In genomic region chr11:10495464-10495786, GRCh38 we compare ENCODE assay signal across 23 cellular contexts.
"Had no signal": no experiment of that assay in that cellular context is flagged by ENCODE, and none has a peak within 500 bp of the region (broad histone marks: within the 10 kb centered on the region; RNA-seq: fewer than 3 reads in every experiment).

No MANE protein-coding gene starts in this region.

- ATAC-seq: activated CD4-positive, CD25-positive, alpha-beta regulatory T cell treated with anti-CD3 and anti-CD28 coated beads, Interleukin-2, amount 50 U/mL, for 24 hours; body of pancreas; left lung; pancreas; psoas muscle; right cardiac atrium had no signal

- DNase-seq: activated CD4-positive, alpha-beta memory T cell treated with anti-CD3 and anti-CD28 coated beads, Interleukin-2, amount 10 ng/mL, durations not matched to agents 7 days and 5 days; activated CD4-positive, alpha-beta T cell treated with anti-CD3 and anti-CD28 coated beads, Interleukin-2, amount 10 ng/mL, durations not matched to agents 24 days and 14 days; activated gamma-delta T cell; anterior cingulate cortex; body of pancreas; cortex of kidney; foreskin fibroblast; immature natural killer cell; left lung; mammary epithelial cell; midbrain; pancreas; psoas muscle; right cardiac atrium; stimulated activated CD4-positive, alpha-beta T cell treated with anti-CD3 and anti-CD28 coated beads, Interleukin-12 subunit alpha, Interleukin-12 subunit beta, amount 100 ng/mL, for 4 hours; stimulated activated CD4-positive, alpha-beta T cell treated with anti-CD3 and anti-CD28 coated beads, Interleukin-4, amount 100 ng/mL, for 4 hours; T-helper 2 cell had no signal

- H3K4me1 ChIP-seq: body of pancreas, pancreas had no signal

- H3K9me3 ChIP-seq: body of pancreas, left lung, pancreas, psoas muscle, suprapubic skin, tibial nerve had no signal

- H3K4me3 ChIP-seq: body of pancreas, cardiac muscle cell, left lung, pancreas, psoas muscle, SK-N-MC, suprapubic skin, tibial nerve had no signal

- H3K36me3 ChIP-seq: cardiac muscle cell had no signal

- H3K27ac ChIP-seq: body of pancreas, cardiac muscle cell, epithelial cell of prostate, left lung, pancreas, psoas muscle, SK-N-MC, suprapubic skin, tibial nerve had no signal

- H3K27me3 ChIP-seq: body of pancreas, cardiac muscle cell, left lung, pancreas, suprapubic skin, tibial nerve had no signal

- FAIRE-seq: pancreas had no signal
